9 cellular contexts compared by ENCODE assay signal in the genomic region with DNA sequence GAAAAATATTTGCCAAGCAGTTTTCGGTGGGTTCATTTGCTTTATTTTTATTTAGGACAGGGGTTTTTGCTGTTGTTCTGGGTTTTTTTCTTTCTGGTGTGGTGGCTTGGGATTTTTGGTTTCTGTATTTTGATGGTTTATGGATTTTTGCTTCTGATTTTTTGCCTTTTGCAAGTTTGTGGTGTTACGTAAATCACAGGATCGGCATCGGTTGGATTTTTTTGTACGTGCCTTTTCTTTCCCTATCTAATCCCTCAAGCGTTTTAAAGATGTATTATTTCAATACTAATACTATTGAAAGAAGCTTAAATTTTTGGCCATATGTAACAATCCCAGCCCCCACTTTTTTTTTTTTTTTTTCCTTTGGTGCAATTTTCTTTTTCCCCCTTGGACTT. TPM values are rescaled to one million over a fixed set of nuclear protein-coding genes. Genes with fewer than 3 reads are reported as not detected.
A peak's percentile ranks its signal among the peaks of the same experiment; 100 is the strongest.
DNase-seq lines count a peak whose midpoint lies in the region; ATAC-seq and TF ChIP-seq lines count a peak whose summit lies in the region.
"Had no signal": no experiment of that assay in that cellular context is flagged by ENCODE, and none has a peak within 500 bp of the region (broad histone marks: within the 10 kb centered on the region; RNA-seq: fewer than 3 reads in every experiment).

No MANE protein-coding gene starts in this region.

- CTCF ChIA-PET in HCT116 (lab: Charles Lee): interaction anchor here (0.6 to 1.3 kb wide), 5 partner anchors 546 to 1402 kb away, joined by 3 to 14 read pairs (median 3); no protein-coding TSS in a partner anchor

- H3K9me2 ChIP-seq in HCT116 (ENCODE audit: insufficient read depth): no peaks in the 10 kb centered on the region

- H3K36me3 ChIP-seq in HCT116 (ENCODE audit: control insufficient read depth in 1 of 2, insufficient read depth in 2 of 2, low read length in 2 of 2): no peaks in the 10 kb centered on the region
- peaks cover 0 to 3% (median 0%) of the 10 kb centered on the region in 3 donors for H3K36me3 ChIP-seq in skeletal muscle tissue (ENCODE audit: control insufficient read depth in 3 of 3, insufficient read depth in 3 of 3, low read length in 3 of 3)

- TF ChIP-seq POLR2A in HCT116 (IDR thresholded peaks at IDR 0.05; ENCODE audit: borderline replicate concordance, extremely low read depth, insufficient read depth, insufficient read length): no peak

- TF ChIP-seq CTCF in HCT116 (IDR thresholded peaks at IDR 0.05 in 2 of 3, conservative IDR thresholded peaks at IDR 0.05 in 1 of 3; ENCODE audit: borderline replicate concordance in 1 of 3, insufficient read depth in 1 of 3, low read depth in 2 of 3, low read length in 2 of 3) (no peak), foreskin fibroblast (IDR thresholded peaks at IDR 0.05; ENCODE audit: low read depth, low read length) (no peak)

- H3K79me2 ChIP-seq in HCT116 (ENCODE audit: insufficient read depth, low read length): peaks cover 6% of the 10 kb centered on the region; the same call in 1 of the 2 replicates

- H3K9me3 ChIP-seq in HCT116 (ENCODE audit: control insufficient read depth in 1 of 2, insufficient read depth in 1 of 2, low read depth in 1 of 2, low read length in 2 of 2): no peaks in the 10 kb centered on the region
- no peaks in the 10 kb centered on the region for H3K9me3 ChIP-seq in T-helper 17 cell (ENCODE audit: control insufficient read depth, low read length, poor library complexity, severe bottlenecking)
- no peaks in the 10 kb centered on the region for H3K9me3 ChIP-seq in skeletal muscle tissue (ENCODE audit: control insufficient read depth in 3 of 3, low read length in 3 of 3)

- peak overlapping the region; percentile 100 for H3K4me3 Mint-ChIP-seq in T-helper 17 cell

- RAD21 ChIA-PET in HCT116 (lab: Charles Lee; ENCODE audit: low non-redundant PET in 1 of 2, low total read pairs in 2 of 2, uncharacterized antibody in 2 of 2, unreplicated experiment in 2 of 2): no interaction called here

- TF ChIP-seq RAD21 in HCT116 (IDR thresholded peaks at IDR 0.05; ENCODE audit: low read depth): no peak

- H3K4me1 ChIP-seq in HCT116 (ENCODE audit: control insufficient read depth in 1 of 2, insufficient read depth in 2 of 2, low read length in 2 of 2) (peaks cover 30 to 65% of the 10 kb centered on the region in 2 experiments), skeletal muscle tissue (ENCODE audit: control insufficient read depth in 3 of 3, insufficient read depth in 3 of 3, low read length in 3 of 3) (peaks cover 21 to 38% (median 35%) of the 10 kb centered on the region in 3 donors)

- H3K27ac ChIP-seq in HCT116 (ENCODE audit: low read depth, low read length) (peak overlapping the region; percentile 78; the same call in 1 of the 2 replicates), skeletal muscle tissue (ENCODE audit: low read depth, low read length) (peak overlapping the region; percentile 100)

- H3K9ac ChIP-seq in HCT116 (ENCODE audit: low read length) (peak overlapping the region; percentile 74), skeletal muscle tissue (ENCODE audit: low read depth in 1 of 3, low read length in 3 of 3) (peak overlapping the region; percentile 97 to 100 (median 99))

- BruUV-seq in HCT116 (replicated peaks; lab: Mats Ljungman, UMichigan): TSS peak; percentile 99

- intact Hi-C loops in HCT116 (cut with micrococcal nuclease): loop anchor here (5.0 to 10.0 kb wide), 6 partner anchors 219 to 1086 kb away; partner anchors contain the start of gene LPP

- H3K27me3 ChIP-seq in HCT116 (ENCODE audit: insufficient read depth, low read length) (no peaks in the 10 kb centered on the region), skeletal muscle tissue (ENCODE audit: control insufficient read depth in 3 of 3, insufficient read depth in 3 of 3, low read length in 3 of 3) (no peaks in the 10 kb centered on the region)

- no peak overlapping the region for H2AFZ ChIP-seq in HCT116 (ENCODE audit: low read depth, low read length, poor library complexity, severe bottlenecking)

- H3K27me3 Mint-ChIP-seq in T-helper 17 cell: no peaks in the 10 kb centered on the region

- no peaks in the 10 kb centered on the region for H4K20me1 ChIP-seq in HCT116 (ENCODE audit: insufficient read depth)

- peak overlapping the region; percentile 97 for H3K4me2 ChIP-seq in HCT116 (ENCODE audit: low read length)

- POLR2A ChIA-PET in HCT116 (lab: Charles Lee): interaction anchor here (1.0 to 1.8 kb wide), 12 partner anchors 12 to 1209 kb away, joined by 3 to 13 read pairs (median 3); no protein-coding TSS in a partner anchor

- ATAC-seq in HCT116 (no peak), T-helper 17 cell (no peak), HG03342 (IDR thresholded peaks at IDR 0.05; ENCODE audit: unreplicated experiment) (no peak), GM19397 (IDR thresholded peaks at IDR 0.05; ENCODE audit: unreplicated experiment) (no peak)

- H3K36me3 Mint-ChIP-seq in T-helper 17 cell (ENCODE audit: low read depth): peaks cover 6% of the 10 kb centered on the region

- H3K27ac Mint-ChIP-seq in T-helper 17 cell: peak overlapping the region; percentile 99

- DNase-seq in HCT116 (ENCODE audit: low read depth, low spot score) (no peak), T-helper 17 cell (no peak), foreskin fibroblast (peak in 1 of 2 donors; percentile 29), NCI-H1105 treated with DMSO at 0.1 percent for 48 hours (lab: John Stamatoyannopoulos, UW) (no peak), NCI-H1105 (lab: John Stamatoyannopoulos, UW) (no peak)

- H3K4me3 ChIP-seq in HCT116 (replicated peaks in 1 of 2; ENCODE audit: low read depth in 1 of 2, low read length in 2 of 2) (peak overlapping the region; percentile 89 to 91), foreskin fibroblast (ENCODE audit: low read depth in 1 of 2, low read length in 2 of 2) (peak overlapping the region; percentile 67 to 83), skeletal muscle tissue (ENCODE audit: low read length in 3 of 3) (peak overlapping the region; percentile 94 to 97 (median 95))

- H3K4me1 Mint-ChIP-seq in T-helper 17 cell: peaks cover 43% of the 10 kb centered on the region

TF ChIP-seq in HCT116, 20 proteins besides CTCF, POLR2A, EP300 and RAD21:
- TF ChIP-seq POLR2AphosphoS5 (IDR thresholded peaks at IDR 0.05; ENCODE audit: low read depth, low read length): no peak
- TF ChIP-seq TCF7L2 (IDR thresholded peaks at IDR 0.05; ENCODE audit: borderline replicate concordance, extremely low read depth, insufficient read depth, insufficient read length): no peak
- TF ChIP-seq JUND (IDR thresholded peaks at IDR 0.05): no peak
- TF ChIP-seq SIN3A (IDR thresholded peaks at IDR 0.05; ENCODE audit: low read depth): no peak
- TF ChIP-seq EZH2 (IDR thresholded peaks at IDR 0.05): no peak
- no peak for TF ChIP-seq EGR1 (IDR thresholded peaks at IDR 0.05; ENCODE audit: low read depth)

RNA-seq across cellular contexts. Expression of gene BCL6, which starts 0.8 kb away (rescaled TPM):
- total RNA-seq in HCT116 (2021; ENCODE audit: unreplicated experiment): 17.5 TPM
- polyA plus RNA-seq in HCT116 (2012): 16.1 and 18.1 TPM in 2 replicates
- 10 to 100 TPM; 25.8 to 29.7 TPM for total RNA-seq in T-helper 17 cell
- total RNA-seq in skeletal muscle tissue: 7.8 TPM

RNA-seq across cellular contexts. Expression of gene RTP2, which starts 43.7 kb away (rescaled TPM):
- not detected for total RNA-seq in HCT116 (2021; ENCODE audit: unreplicated experiment)
- not detected in 2 replicates for polyA plus RNA-seq in HCT116 (2012)
- total RNA-seq in T-helper 17 cell: not detected
- not detected for total RNA-seq in skeletal muscle tissue
- total RNA-seq: esophagus mucosa had no signal
